ENCODE assay signal across 25 cellular contexts in the genomic region with DNA sequence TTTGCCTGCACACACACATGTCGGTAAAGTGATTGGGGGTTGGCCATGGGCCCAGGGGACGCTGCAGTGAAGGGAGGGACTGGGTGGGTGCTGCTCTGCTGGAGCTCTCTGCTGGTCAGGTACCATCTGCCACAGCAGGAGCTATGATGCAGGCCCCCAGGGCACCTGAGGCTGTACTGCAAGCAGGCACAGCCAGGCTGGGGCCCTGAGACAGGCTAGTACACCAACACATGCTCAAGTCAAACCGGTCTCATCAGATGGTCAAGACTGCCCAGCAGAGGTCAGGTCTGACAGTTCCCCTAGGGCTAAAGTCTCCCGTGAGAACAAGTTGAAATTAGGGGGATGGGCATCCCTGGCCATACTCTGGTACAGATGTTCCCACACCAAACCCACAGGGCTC.
"Had no signal": no experiment of that assay in that cellular context is flagged by ENCODE, and none has a peak within 500 bp of the region (broad histone marks: within the 10 kb centered on the region; RNA-seq: fewer than 3 reads in every experiment).

No MANE protein-coding gene starts in this region.

- H3K27ac Mint-ChIP-seq: activated CD8-positive, alpha-beta memory T cell treated with anti-CD3 and anti-CD28 coated beads, Interleukin-2, amount 10 ng/mL, durations not matched to agents 7 days and 5 days; activated naive CD4-positive, alpha-beta T cell treated with anti-CD3 and anti-CD28 coated beads, Interleukin-2, amount 50 U/mL, for 72 hours; activated naive CD8-positive, alpha-beta T cell treated with anti-CD3 and anti-CD28 coated beads, Interleukin-2, amount 50 U/mL, for 24 hours; activated T-cell treated with anti-CD3 and anti-CD28 coated beads, Interleukin-2, amount 50 U/mL, for 24 hours; activated T-helper 1 cell treated with anti-CD3 and anti-CD28 coated beads, Interleukin-12 subunit alpha, Interleukin-12 subunit beta, Interleukin-2, Interleukin-4 antibody, amounts not matched to agents 30 ng/mL and 10 ng/mL and 1 ng/mL, durations not matched to agents 14 hours and 24 hours and 36 hours had no signal

- H3K4me3 Mint-ChIP-seq: activated CD8-positive, alpha-beta memory T cell treated with anti-CD3 and anti-CD28 coated beads, Interleukin-2, amount 10 ng/mL, durations not matched to agents 7 days and 5 days; activated naive CD8-positive, alpha-beta T cell treated with anti-CD3 and anti-CD28 coated beads, Interleukin-2, amount 50 U/mL, for 24 hours; activated T-cell treated with anti-CD3 and anti-CD28 coated beads, Interleukin-2, amount 50 U/mL, for 24 hours; activated T-helper 1 cell treated with anti-CD3 and anti-CD28 coated beads, Interleukin-12 subunit alpha, Interleukin-12 subunit beta, Interleukin-2, Interleukin-4 antibody, amounts not matched to agents 30 ng/mL and 10 ng/mL and 1 ng/mL, durations not matched to agents 14 hours and 24 hours and 36 hours; central memory CD8-positive, alpha-beta T cell had no signal

- H3K4me3 ChIP-seq: ascending aorta, body of pancreas, K562, SJCRH30 had no signal

- H3K27me3 Mint-ChIP-seq: activated CD8-positive, alpha-beta memory T cell treated with anti-CD3 and anti-CD28 coated beads, Interleukin-2, amount 10 ng/mL, durations not matched to agents 7 days and 5 days; activated naive CD8-positive, alpha-beta T cell treated with anti-CD3 and anti-CD28 coated beads, Interleukin-2, amount 50 U/mL, for 24 hours; activated T-cell treated with anti-CD3 and anti-CD28 coated beads, Interleukin-2, amount 50 U/mL, for 24 hours; central memory CD8-positive, alpha-beta T cell had no signal

- H3K27me3 ChIP-seq: ascending aorta, body of pancreas, SJCRH30 had no signal

- ATAC-seq: activated CD4-positive, CD25-positive, alpha-beta regulatory T cell treated with anti-CD3 and anti-CD28 coated beads, Interleukin-2, amount 50 U/mL, for 24 hours; activated CD8-positive, alpha-beta memory T cell treated with anti-CD3 and anti-CD28 coated beads, Interleukin-2, amount 10 ng/mL, durations not matched to agents 7 days and 5 days; activated naive CD4-positive, alpha-beta T cell treated with anti-CD3 and anti-CD28 coated beads, Interleukin-2, amount 50 U/mL, for 72 hours; activated naive CD8-positive, alpha-beta T cell treated with anti-CD3 and anti-CD28 coated beads, Interleukin-2, amount 50 U/mL, for 24 hours; body of pancreas; K562; Right ventricle myocardium inferior had no signal

- H3K4me1 Mint-ChIP-seq: activated CD8-positive, alpha-beta memory T cell treated with anti-CD3 and anti-CD28 coated beads, Interleukin-2, amount 10 ng/mL, durations not matched to agents 7 days and 5 days; activated naive CD8-positive, alpha-beta T cell treated with anti-CD3 and anti-CD28 coated beads, Interleukin-2, amount 50 U/mL, for 24 hours; central memory CD8-positive, alpha-beta T cell had no signal

- H3K27ac ChIP-seq: ascending aorta, body of pancreas, SJCRH30 had no signal

- H3K4me1 ChIP-seq: ascending aorta, body of pancreas, SJCRH30 had no signal

- H3K36me3 Mint-ChIP-seq: activated CD8-positive, alpha-beta memory T cell treated with anti-CD3 and anti-CD28 coated beads, Interleukin-2, amount 10 ng/mL, durations not matched to agents 7 days and 5 days; activated naive CD4-positive, alpha-beta T cell treated with anti-CD3 and anti-CD28 coated beads, Interleukin-2, amount 50 U/mL, for 72 hours had no signal

- H3K9me3 ChIP-seq: ascending aorta, SJCRH30, SK-N-SH had no signal

- DNase-seq: activated CD4-positive, alpha-beta T cell treated with anti-CD3 and anti-CD28 coated beads for 48 hours; activated CD4-positive, alpha-beta T cell treated with anti-CD3 and anti-CD28 coated beads, Interleukin-2, amount 50 U/mL, for 48 hours; activated CD8-positive, alpha-beta memory T cell treated with anti-CD3 and anti-CD28 coated beads, Interleukin-2, amount 10 ng/mL, durations not matched to agents 7 days and 5 days; activated effector memory CD4-positive, alpha-beta T cell treated with anti-CD3 and anti-CD28 coated beads, Interleukin-2, amount 50 U/mL, for 16 hours; activated naive CD4-positive, alpha-beta T cell treated with Interleukin-2 at 50 U/mL for 16 hours; activated naive CD8-positive, alpha-beta T cell treated with anti-CD3 and anti-CD28 coated beads, Interleukin-2, amount 50 U/mL, for 24 hours; activated T-cell treated with anti-CD3 and anti-CD28 coated beads, Interleukin-2, amount 50 U/mL, for 24 hours; amniotic stem cell; body of pancreas; Karpas-422; NCI-H1048; NCI-H1930; NCI-H2171 treated with DMSO at 0.1 percent for 48 hours; NCI-H226; NCI-H526; NCI-H82; SJCRH30; SK-N-SH had no signal

- H3K9me3 Mint-ChIP-seq: activated T-helper 1 cell treated with anti-CD3 and anti-CD28 coated beads, Interleukin-12 subunit alpha, Interleukin-12 subunit beta, Interleukin-2, Interleukin-4 antibody, amounts not matched to agents 30 ng/mL and 10 ng/mL and 1 ng/mL, durations not matched to agents 14 hours and 24 hours and 36 hours had no signal

- H3K36me3 ChIP-seq: ascending aorta, SJCRH30 had no signal
